ENCODE assay signal across 18 cellular contexts in the genomic region with DNA sequence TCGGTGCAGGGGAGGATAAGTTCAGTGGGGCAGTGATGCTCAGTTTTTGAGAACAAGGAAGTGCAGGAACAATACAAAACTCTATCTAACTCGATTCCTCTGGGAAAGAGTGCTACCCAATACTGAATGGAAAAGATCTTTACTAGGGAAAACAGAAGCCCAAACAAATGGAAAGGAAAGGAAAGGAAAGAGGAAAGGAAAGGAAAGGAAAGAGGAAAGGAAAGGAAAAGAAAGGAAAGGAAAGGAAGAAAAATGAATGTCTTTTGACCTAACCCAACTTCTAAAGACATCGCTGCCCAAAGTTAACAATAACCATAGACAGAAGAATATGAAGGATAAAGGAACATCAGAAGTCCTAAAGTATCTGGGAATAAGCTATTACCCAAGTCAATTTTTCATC. TPM values are rescaled to one million over a fixed set of nuclear protein-coding genes. Genes with fewer than 3 reads are reported as not detected.
DNase-seq lines count a peak whose midpoint lies in the region; ATAC-seq and TF ChIP-seq lines count a peak whose summit lies in the region.
"Had no signal": no experiment of that assay in that cellular context is flagged by ENCODE, and none has a peak within 500 bp of the region (broad histone marks: within the 10 kb centered on the region; RNA-seq: fewer than 3 reads in every experiment).

No MANE protein-coding gene starts in this region.

- H3K9me3 Mint-ChIP-seq in stimulated activated naive CD8-positive, alpha-beta T cell treated with anti-CD3 and anti-CD28 coated beads, Interleukin-15, Interleukin-2, amounts not matched to agents 100 ng/mL and 50 ng/mL, for 24 hours, result no peaks in the 10 kb centered on the region
- H3K9me3 Mint-ChIP-seq in chondrocyte (ENCODE audit: low read depth), result no peaks in the 10 kb centered on the region
- no peaks in the 10 kb centered on the region for H3K9me3 Mint-ChIP-seq in natural killer cell
- H3K9me3 Mint-ChIP-seq: CD4-positive, alpha-beta T cell; CD8-positive, alpha-beta memory T cell had no signal

- DNase-seq in stimulated activated naive CD8-positive, alpha-beta T cell treated with anti-CD3 and anti-CD28 coated beads, Interleukin-15, Interleukin-2, amounts not matched to agents 100 U/mL and 50 U/mL, for 24 hours, result no peak
- no peak for DNase-seq in T-helper 17 cell
- DNase-seq in chondrocyte (ENCODE audit: low spot score), result no peak
- DNase-seq in cerebellar nuclear complex (lab: John Stamatoyannopoulos, UW), result no peak
- DNase-seq in GM10248 (ENCODE audit: extremely low spot score), result no peak
- DNase-seq in natural killer cell, result no peak
- DNase-seq: CD4-positive, alpha-beta T cell; CD8-positive, alpha-beta memory T cell; DMS 273 treated with DMSO at 0.1 percent for 48 hours; DMS53; DMS79 treated with DMSO at 0.1 percent for 48 hours; GF-D8; GM23248 had no signal

- CTCF ChIA-PET in GM10248 (lab: Yijun Ruan, JAX), result interaction anchor here (1.2 to 2.1 kb wide), 2 partner anchors 11 to 20 kb away, joined by 4 read pairs; no protein-coding TSS in a partner anchor

- no peaks in the 10 kb centered on the region for H3K4me1 Mint-ChIP-seq in stimulated activated naive CD8-positive, alpha-beta T cell treated with anti-CD3 and anti-CD28 coated beads, Interleukin-15, Interleukin-2, amounts not matched to agents 100 ng/mL and 50 ng/mL, for 24 hours (ENCODE audit: low read depth)
- peaks cover 11% of the 10 kb centered on the region for H3K4me1 Mint-ChIP-seq in T-helper 17 cell
- peaks cover 15% of the 10 kb centered on the region for H3K4me1 Mint-ChIP-seq in chondrocyte (ENCODE audit: low read depth)
- peaks cover 0 to 5% of the 10 kb centered on the region in 2 donors for H3K4me1 Mint-ChIP-seq in natural killer cell
- H3K4me1 Mint-ChIP-seq: B cell had no signal

- H3K27me3 Mint-ChIP-seq in stimulated activated naive CD8-positive, alpha-beta T cell treated with anti-CD3 and anti-CD28 coated beads, Interleukin-15, Interleukin-2, amounts not matched to agents 100 ng/mL and 50 ng/mL, for 24 hours, result no peaks in the 10 kb centered on the region
- H3K27me3 Mint-ChIP-seq in T-helper 17 cell, result no peaks in the 10 kb centered on the region
- H3K27me3 Mint-ChIP-seq in chondrocyte (ENCODE audit: low read depth), result no peaks in the 10 kb centered on the region
- no peaks in the 10 kb centered on the region for H3K27me3 Mint-ChIP-seq in natural killer cell (ENCODE audit: low read depth in 2 of 2)
- H3K27me3 Mint-ChIP-seq: B cell; CD4-positive, alpha-beta T cell; CD8-positive, alpha-beta memory T cell had no signal

- peak overlapping the region; percentile 15 for H3K27ac Mint-ChIP-seq in stimulated activated naive CD8-positive, alpha-beta T cell treated with anti-CD3 and anti-CD28 coated beads, Interleukin-15, Interleukin-2, amounts not matched to agents 100 ng/mL and 50 ng/mL, for 24 hours
- H3K27ac Mint-ChIP-seq in T-helper 17 cell, result peak overlapping the region; percentile 6
- peak overlapping the region; percentile 55 for H3K27ac Mint-ChIP-seq in chondrocyte (ENCODE audit: unreplicated experiment)
- peak overlapping the region in 1 of 2 donors; percentile 15 for H3K27ac Mint-ChIP-seq in natural killer cell
- H3K27ac Mint-ChIP-seq: B cell; CD4-positive, alpha-beta T cell had no signal

- intact Hi-C loops in natural killer cell (cut with micrococcal nuclease), result no loop called here

- H3K4me3 Mint-ChIP-seq in stimulated activated naive CD8-positive, alpha-beta T cell treated with anti-CD3 and anti-CD28 coated beads, Interleukin-15, Interleukin-2, amounts not matched to agents 100 ng/mL and 50 ng/mL, for 24 hours, result no peak overlapping the region
- H3K4me3 Mint-ChIP-seq in T-helper 17 cell, result no peak overlapping the region
- no peak overlapping the region for H3K4me3 Mint-ChIP-seq in chondrocyte (ENCODE audit: unreplicated experiment)
- no peak overlapping the region for H3K4me3 Mint-ChIP-seq in natural killer cell
- H3K4me3 Mint-ChIP-seq: B cell; CD4-positive, alpha-beta T cell; CD8-positive, alpha-beta memory T cell had no signal

- ATAC-seq in stimulated activated naive CD8-positive, alpha-beta T cell treated with anti-CD3 and anti-CD28 coated beads, Interleukin-15, Interleukin-2, amounts not matched to agents 100 U/mL and 50 U/mL, for 24 hours, result no peak
- ATAC-seq in T-helper 17 cell (no peak), GM18909 (IDR thresholded peaks at IDR 0.05; ENCODE audit: poor library complexity, unreplicated experiment) (no peak), natural killer cell (no peak)

- H3K36me3 Mint-ChIP-seq in stimulated activated naive CD8-positive, alpha-beta T cell treated with anti-CD3 and anti-CD28 coated beads, Interleukin-15, Interleukin-2, amounts not matched to agents 100 ng/mL and 50 ng/mL, for 24 hours (ENCODE audit: low read depth), result peaks cover 46% of the 10 kb centered on the region
- H3K36me3 Mint-ChIP-seq in T-helper 17 cell (ENCODE audit: low read depth) (peaks cover 8% of the 10 kb centered on the region), chondrocyte (ENCODE audit: low read depth) (peaks cover 7% of the 10 kb centered on the region), natural killer cell (no peaks in the 10 kb centered on the region)

- POLR2A ChIA-PET in GM10248 (lab: Yijun Ruan, JAX), result no interaction called here

- H3K9me3 ChIP-seq in T-helper 17 cell (ENCODE audit: control insufficient read depth, low read length, poor library complexity, severe bottlenecking), result no peaks in the 10 kb centered on the region
- H3K9me3 ChIP-seq: BLaER1, HAP-1 had no signal

- TF ChIP-seq CTCF in chondrocyte (IDR thresholded peaks at IDR 0.05) (no peak), GM10248 (IDR thresholded peaks at IDR 0.05; ENCODE audit: control extremely low read depth, extremely low read depth, low read depth, missing control alignments) (no peak), natural killer cell (IDR thresholded peaks at IDR 0.05) (no peak)

RNA-seq across cellular contexts. Expression of a gene that starts 41.6 kb away (rescaled TPM):
- total RNA-seq in T-helper 17 cell (100 to 1,000 TPM; 103 to 105 TPM), chondrocyte (35.9 to 40.7 TPM (median 36.2 TPM) in 3 replicates), natural killer cell (100 to 1,000 TPM; 138 to 147 (median 139) TPM)
